8 cellular contexts compared by ENCODE assay signal in genomic region chr17:39636587-39636926, GRCh38. TPM values are rescaled to one million over a fixed set of nuclear protein-coding genes. Genes with fewer than 3 reads are reported as not detected.
DNase-seq lines count a peak whose midpoint lies in the region; ATAC-seq and TF ChIP-seq lines count a peak whose summit lies in the region.

No MANE protein-coding gene starts in this region.

- H3K27ac Mint-ChIP-seq in nephron, result peak overlapping the region; percentile 70 to 90 (median 88)

- peak overlapping the region; percentile 50; the same call in 1 of the 2 replicates for H3K9ac ChIP-seq in HUES64 (ENCODE audit: low read depth, low read length)

- no peaks in the 10 kb centered on the region for H3K36me3 ChIP-seq in HUES64 (ENCODE audit: insufficient read depth, low read length)

- no peaks in the 10 kb centered on the region for H3K9me3 Mint-ChIP-seq in nephron

- H3K36me3 Mint-ChIP-seq in nephron (ENCODE audit: low read depth), result no peaks in the 10 kb centered on the region

- no peaks in the 10 kb centered on the region for H3K9me3 ChIP-seq in HUES64 (ENCODE audit: insufficient read depth, low read depth, low read length)

- no peaks in the 10 kb centered on the region for H3K27me3 ChIP-seq in HUES64 (ENCODE audit: insufficient read depth, low read length)

- WGBS in HUES64, result 35% methylated on average over 6 of the region's 6 CpGs

- H3K27me3 Mint-ChIP-seq in nephron (ENCODE audit: low read depth), result peaks cover 9% of the 10 kb centered on the region

- peak overlapping the region; percentile 93 to 94 (median 93) for H3K4me3 Mint-ChIP-seq in nephron

- H3K27ac ChIP-seq in HUES64 (ENCODE audit: low read depth, low read length), result peak overlapping the region; percentile 67

- ATAC-seq in GM19455 (IDR thresholded peaks at IDR 0.05; ENCODE audit: unreplicated experiment), result peak; percentile 14

- H3K4me1 ChIP-seq in HUES64 (ENCODE audit: insufficient read depth, low read length), result peaks cover 38% of the 10 kb centered on the region

- DNase-seq in choroid plexus epithelial cell (ENCODE audit: low read depth) (no peak), DMS79 (lab: John Stamatoyannopoulos, UW) (no peak), cerebellum (ENCODE audit: low spot score) (no peak), NCI-H2171 treated with DMSO at 0.1 percent for 48 hours (lab: John Stamatoyannopoulos, UW) (no peak), dedifferentiated amniotic fluid mesenchymal stem cell (ENCODE audit: extremely low spot score) (no peak)

- TF ChIP-seq CTCF in choroid plexus epithelial cell (conservative IDR thresholded peaks at IDR 0.05; ENCODE audit: low read depth, low read length) (no peak), nephron (IDR thresholded peaks at IDR 0.05; ENCODE audit: unreplicated experiment in 3 of 3) (no peak)

- H3K4me1 Mint-ChIP-seq in nephron, result peaks cover 36% of the 10 kb centered on the region

- H3K4me3 ChIP-seq in HUES64 (ENCODE audit: low read length) (peak overlapping the region; percentile 85), choroid plexus epithelial cell (ENCODE audit: low read depth, low read length) (peak overlapping the region; percentile 96)

RNA-seq across cellular contexts. Expression of gene STARD3, which starts 0.4 kb away (rescaled TPM):
- 31.9 TPM for polyA plus RNA-seq in HUES64 (2013, experiment 1 of 2)
- 33.5 TPM for polyA plus RNA-seq in HUES64 (2013, experiment 2 of 2)
- 29.2 TPM for total RNA-seq in cerebellum

RNA-seq across cellular contexts. Expression of gene PPP1R1B, which starts 9.8 kb away (rescaled TPM):
- 4.8 TPM for polyA plus RNA-seq in HUES64 (2013, experiment 1 of 2)
- polyA plus RNA-seq in HUES64 (2013, experiment 2 of 2), result 3.7 TPM
- total RNA-seq in cerebellum, result 6.1 TPM

RNA-seq across cellular contexts. Expression of gene TCAP, which starts 28.6 kb away (rescaled TPM):
- 0.40 TPM for polyA plus RNA-seq in HUES64 (2013, experiment 1 of 2)
- polyA plus RNA-seq in HUES64 (2013, experiment 2 of 2), result 0.32 TPM
- total RNA-seq in cerebellum, result 1.7 TPM

RNA-seq across cellular contexts. Expression of gene NEUROD2, which starts 28.8 kb away (rescaled TPM):
- not detected for polyA plus RNA-seq in HUES64 (2013, experiment 1 of 2)
- not detected for polyA plus RNA-seq in HUES64 (2013, experiment 2 of 2)
- 25.0 TPM for total RNA-seq in cerebellum

RNA-seq across cellular contexts. Expression of gene PNMT, which starts 31.7 kb away (rescaled TPM):
- polyA plus RNA-seq in HUES64 (2013, experiment 1 of 2), result 2.9 TPM
- 1.9 TPM for polyA plus RNA-seq in HUES64 (2013, experiment 2 of 2)
- total RNA-seq in cerebellum, result 1.5 TPM
